Comparison of ENCODE assay signal across 17 cellular contexts in genomic region chr12:80877706-80878384, GRCh38. TPM values are rescaled to one million over a fixed set of nuclear protein-coding genes. Genes with fewer than 3 reads are reported as not detected.
DNase-seq lines count a peak whose midpoint lies in the region; ATAC-seq and TF ChIP-seq lines count a peak whose summit lies in the region.
"Had no signal": no experiment of that assay in that cellular context is flagged by ENCODE, and none has a peak within 500 bp of the region (broad histone marks: within the 10 kb centered on the region; RNA-seq: fewer than 3 reads in every experiment).

No MANE protein-coding gene starts in this region.

- peaks cover 30% of the 10 kb centered on the region for H3K4me1 ChIP-seq in osteoblast (ENCODE audit: insufficient read depth, low read length)
- H3K4me1 ChIP-seq: colonic mucosa, prostate gland had no signal

- H3K4me3 ChIP-seq in osteoblast (ENCODE audit: insufficient read depth, low read length) (peak overlapping the region; percentile 22), MG63 (no peak overlapping the region)
- H3K4me3 ChIP-seq: colonic mucosa, prostate gland, transverse colon had no signal

- TF ChIP-seq CTCF in osteoblast (IDR thresholded peaks at IDR 0.05; ENCODE audit: extremely low read depth, low read depth, low read length) = no peak

- in situ Hi-C loops in G401 (cut with HindIII; ENCODE audit: low sequenced_read_pairs) = no loop called here

- peak overlapping the region; percentile 63 for H3K4me2 ChIP-seq in osteoblast (ENCODE audit: insufficient read depth, low read length)

- H3K79me2 ChIP-seq in osteoblast (ENCODE audit: insufficient read depth, low read length) = peaks cover 2% of the 10 kb centered on the region

- H2AFZ ChIP-seq in osteoblast (ENCODE audit: low read length) = peak overlapping the region; percentile 54

- H3K9me3 ChIP-seq in osteoblast (ENCODE audit: low read depth, low read length) (no peaks in the 10 kb centered on the region), MG63 (no peaks in the 10 kb centered on the region; the same call in 1 of the 2 replicates)
- H3K9me3 ChIP-seq: colonic mucosa, prostate gland, transverse colon had no signal

- no peaks in the 10 kb centered on the region for H4K20me1 ChIP-seq in osteoblast (ENCODE audit: insufficient read depth, low read length)

- peak; percentile 80 for DNase-seq in G401 (ENCODE audit: low spot score)
- peak; percentile 88 for DNase-seq in NCI-H69 (lab: John Stamatoyannopoulos, UW)
- peak; percentile 77 for DNase-seq in fibroblast of peridontal ligament (ENCODE audit: extremely low read depth)
- peak; percentile 47 for DNase-seq in osteoblast (ENCODE audit: insufficient read length, low spot score, missing footprints)
- no peak for DNase-seq in stimulated activated CD4-positive, alpha-beta T cell treated with anti-CD3 and anti-CD28 coated beads, Interleukin-12 subunit alpha, Interleukin-12 subunit beta, amount 100 ng/mL, for 4 hours
- no peak for DNase-seq in MG63
- DNase-seq: activated naive CD8-positive, alpha-beta T cell treated with anti-CD3 and anti-CD28 coated beads for 36 hours; activated T-cell treated with anti-CD3 and anti-CD28 coated beads for 4 hours; colonic mucosa; DMS153; NCI-H510A treated with DMSO at 0.1 percent for 48 hours; RPMI8226; transverse colon had no signal

- ATAC-seq in GM21825 (IDR thresholded peaks at IDR 0.05; ENCODE audit: unreplicated experiment) (no peak), HG02623 (IDR thresholded peaks at IDR 0.05; ENCODE audit: unreplicated experiment) (no peak)

- H3K36me3 ChIP-seq in osteoblast (ENCODE audit: insufficient read depth, low read length) (no peaks in the 10 kb centered on the region), MG63 (no peaks in the 10 kb centered on the region; the same call in 1 of the 2 replicates)
- H3K36me3 ChIP-seq: colonic mucosa, prostate gland, transverse colon had no signal

- peak overlapping the region; percentile 74 for H3K27ac ChIP-seq in osteoblast (ENCODE audit: low read depth, low read length)
- H3K27ac ChIP-seq: colonic mucosa, prostate gland had no signal

- H3K27me3 ChIP-seq in osteoblast (ENCODE audit: insufficient read depth, low read length) (no peaks in the 10 kb centered on the region), MG63 (no peaks in the 10 kb centered on the region)
- H3K27me3 ChIP-seq: colonic mucosa, transverse colon had no signal

RNA-seq across cellular contexts. Expression of gene LIN7A, which starts 59.9 kb away (rescaled TPM):
- total RNA-seq in G401 (2014; rRNA removed; shearing (Covaris generic)) = not detected in 2 replicates
- total RNA-seq in osteoblast = 6.5 and 11.5 TPM in 2 replicates
- total RNA-seq in MG63 (2014; rRNA removed; shearing (Covaris generic); ENCODE audit: low replicate concordance) = 10.9 and 20.1 TPM in 2 replicates
- total RNA-seq: activated naive CD8-positive, alpha-beta T cell treated with anti-CD3 and anti-CD28 coated beads for 36 hours; MCF 10A had no signal

Comparison
In these comparisons a context has a peak if more than half of its experiments do, and no peak if none do; other contexts are left out.
1. DNase-seq: peak in G401 (single experiment), NCI-H69 (single experiment), fibroblast of peridontal ligament (single experiment) and osteoblast (single experiment); none in stimulated activated CD4-positive, alpha-beta T cell treated with anti-CD3 and anti-CD28 coated beads, Interleukin-12 subunit alpha, Interleukin-12 subunit beta, amount 100 ng/mL, for 4 hours (single experiment) and MG63 (single experiment).